Comparison of ENCODE assay signal across 2 cellular contexts in genomic region chr6:136604928-136605485, GRCh38.
TF ChIP-seq lines count a peak whose summit lies in the region.

No MANE protein-coding gene starts in this region.

TF ChIP-seq in IMR-90, 13 proteins besides CTCF, POLR2A, EP300 and RAD21:
- TF ChIP-seq NFE2L2 (IDR thresholded peaks at IDR 0.05; ENCODE audit: low read depth, low read length) (no peak), MAZ (IDR thresholded peaks at IDR 0.05; ENCODE audit: borderline replicate concordance, low read depth, low read length) (no peak), BHLHE40 (IDR thresholded peaks at IDR 0.05; ENCODE audit: low read depth, low read length) (no peak), MXI1 (IDR thresholded peaks at IDR 0.05; ENCODE audit: borderline replicate concordance, low read depth, low read length) (no peak), SMC3 (IDR thresholded peaks at IDR 0.05; ENCODE audit: low read depth, low read length) (no peak), CHD1 (IDR thresholded peaks at IDR 0.05; ENCODE audit: low read depth, low read length) (no peak), ELK1 (IDR thresholded peaks at IDR 0.05; ENCODE audit: borderline replicate concordance, low read depth, low read length) (no peak), FOS (IDR thresholded peaks at IDR 0.05; ENCODE audit: low read depth, low read length) (no peak), RFX5 (IDR thresholded peaks at IDR 0.05; ENCODE audit: low read depth, low read length) (no peak), MAFK (IDR thresholded peaks at IDR 0.05; ENCODE audit: low read depth, low read length) (no peak), CEBPB (IDR thresholded peaks at IDR 0.05; ENCODE audit: low read depth, low read length) (no peak), RCOR1 (IDR thresholded peaks at IDR 0.05; ENCODE audit: insufficient replicate concordance, low read length) (no peak), USF2 (IDR thresholded peaks at IDR 0.05; ENCODE audit: low read depth, low read length) (no peak)

TF ChIP-seq in K562, 482 proteins besides CTCF, POLR2A, EP300 and RAD21:
- TF ChIP-seq ZNF282 (CRISPR knock-in tag; IDR thresholded peaks at IDR 0.05) (no peak), ZNF124 (CRISPR knock-in tag; IDR thresholded peaks at IDR 0.05) (no peak), RERE (CRISPR knock-in tag; IDR thresholded peaks at IDR 0.05; ENCODE audit: borderline replicate concordance) (no peak), ZHX1 (conservative IDR thresholded peaks at IDR 0.05; ENCODE audit: low read length) (no peak), FOXJ2 (tag; IDR thresholded peaks at IDR 0.05) (no peak), ID3 (CRISPR knock-in tag; IDR thresholded peaks at IDR 0.05) (no peak), ID3 (tag; IDR thresholded peaks at IDR 0.05) (peak; percentile 98)
